8 cellular contexts compared by ENCODE assay signal in genomic region chr10:8183241-8183704, GRCh38.
A peak's percentile ranks its signal among the peaks of the same experiment; 100 is the strongest.
DNase-seq lines count a peak whose midpoint lies in the region; ATAC-seq lines count a peak whose summit lies in the region.

No MANE protein-coding gene starts in this region.

- peak; percentile 2 to 21 for DNase-seq in activated CD8-positive, alpha-beta memory T cell treated with anti-CD3 and anti-CD28 coated beads for 4 hours (ENCODE audit: low read depth in 2 of 2)
- no peak for DNase-seq in activated CD8-positive, alpha-beta memory T cell treated with anti-CD3 and anti-CD28 coated beads for 24 hours
- DNase-seq in LHCN-M2 (ENCODE audit: low read depth) (peak; percentile 2), SHP77 (lab: John Stamatoyannopoulos, UW) (no peak), GDM1 (lab: John Stamatoyannopoulos, UW) (no peak)
- DNase-seq in activated effector memory CD4-positive, alpha-beta T cell treated with Interleukin-2 at 50 U/mL for 16 hours: peak; percentile 23
- DNase-seq in stimulated activated CD4-positive, alpha-beta T cell treated with anti-CD3 and anti-CD28 coated beads, Interleukin-4, amount 100 ng/mL, for 24 hours: peak; percentile 26

- ATAC-seq in HG02970 (IDR thresholded peaks at IDR 0.05; ENCODE audit: low FRiP score, unreplicated experiment): no peak

Comparison
In these comparisons a context has a peak if more than half of its experiments do, and no peak if none do; other contexts are left out.
1. DNase-seq: peak in activated CD8-positive, alpha-beta memory T cell treated with anti-CD3 and anti-CD28 coated beads for 4 hours (2 of 2), LHCN-M2 (single experiment), activated effector memory CD4-positive, alpha-beta T cell treated with Interleukin-2 at 50 U/mL for 16 hours (single experiment) and stimulated activated CD4-positive, alpha-beta T cell treated with anti-CD3 and anti-CD28 coated beads, Interleukin-4, amount 100 ng/mL, for 24 hours (single experiment); none in activated CD8-positive, alpha-beta memory T cell treated with anti-CD3 and anti-CD28 coated beads for 24 hours (single experiment), SHP77 (0 of 2) and GDM1 (single experiment).